In genomic region chr22:38012604-38013072, GRCh38 we compare ENCODE assay signal across 27 cellular contexts. TPM values are rescaled to one million over a fixed set of nuclear protein-coding genes. Genes with fewer than 3 reads are reported as not detected.
DNase-seq lines count a peak whose midpoint lies in the region; ATAC-seq and TF ChIP-seq lines count a peak whose summit lies in the region.
"Had no signal": no experiment of that assay in that cellular context is flagged by ENCODE, and none has a peak within 500 bp of the region (broad histone marks: within the 10 kb centered on the region; RNA-seq: fewer than 3 reads in every experiment).

No MANE protein-coding gene starts in this region.

- no peak overlapping the region for H3K9ac ChIP-seq in Karpas-422 (ENCODE audit: low read length)
- H3K9ac ChIP-seq: neural progenitor cell had no signal

- peak overlapping the region; percentile 3 for H3K27ac Mint-ChIP-seq in chondrocyte (ENCODE audit: unreplicated experiment)
- H3K27ac Mint-ChIP-seq: activated T-cell treated with anti-CD3 and anti-CD28 coated beads, Interleukin-2, amount 50 U/mL, for 72 hours; neural progenitor cell had no signal

- no peak overlapping the region for H3K4me2 ChIP-seq in Karpas-422 (ENCODE audit: low read depth, low read length, poor library complexity, severe bottlenecking)
- H3K4me2 ChIP-seq: neural progenitor cell had no signal

- peaks cover 13% of the 10 kb centered on the region for H3K4me1 Mint-ChIP-seq in chondrocyte (ENCODE audit: low read depth)

- H3K27me3 ChIP-seq in Karpas-422 (ENCODE audit: low read length), result no peaks in the 10 kb centered on the region
- H3K27me3 ChIP-seq: breast epithelium, esophagus squamous epithelium, neural progenitor cell, stomach, upper lobe of right lung had no signal

- ATAC-seq in HG03565 (IDR thresholded peaks at IDR 0.05; ENCODE audit: unreplicated experiment), result no peak
- ATAC-seq: activated naive CD4-positive, alpha-beta T cell treated with anti-CD3 and anti-CD28 coated beads, Interleukin-2, amount 50 U/mL, for 72 hours; activated T-cell treated with anti-CD3 and anti-CD28 coated beads, Interleukin-2, amount 50 U/mL, for 72 hours; psoas muscle; upper lobe of right lung had no signal

- H3K27ac ChIP-seq in temporal lobe (ENCODE audit: low read depth, low read length) (peak overlapping the region; percentile 80), Karpas-422 (ENCODE audit: low read length) (no peak overlapping the region)
- H3K27ac ChIP-seq: breast epithelium, esophagus squamous epithelium, HL-60, neural progenitor cell, psoas muscle, stomach, upper lobe of right lung had no signal

- no peaks in the 10 kb centered on the region for H3K4me1 ChIP-seq in Karpas-422 (ENCODE audit: low read length)

- H4K20me1 ChIP-seq in Karpas-422 (ENCODE audit: insufficient read depth, low read depth, low read length), result no peaks in the 10 kb centered on the region

- TF ChIP-seq CTCF in chondrocyte (IDR thresholded peaks at IDR 0.05), result no peak
- TF ChIP-seq CTCF in fibroblast of the aortic adventitia (IDR thresholded peaks at IDR 0.05; ENCODE audit: insufficient read depth, low read length), result no peak

- H3K9me3 Mint-ChIP-seq in chondrocyte (ENCODE audit: low read depth), result no peaks in the 10 kb centered on the region
- H3K9me3 Mint-ChIP-seq: activated naive CD4-positive, alpha-beta T cell treated with anti-CD3 and anti-CD28 coated beads, Interleukin-2, amount 50 U/mL, for 72 hours; activated T-cell treated with anti-CD3 and anti-CD28 coated beads, Interleukin-2, amount 50 U/mL, for 72 hours; immature natural killer cell had no signal

- no peaks in the 10 kb centered on the region for H3K36me3 Mint-ChIP-seq in chondrocyte (ENCODE audit: low read depth)
- H3K36me3 Mint-ChIP-seq: activated naive CD4-positive, alpha-beta T cell treated with anti-CD3 and anti-CD28 coated beads, Interleukin-2, amount 50 U/mL, for 72 hours; immature natural killer cell; neural progenitor cell had no signal

- no peaks in the 10 kb centered on the region for H3K9me3 ChIP-seq in Karpas-422 (ENCODE audit: low read length)
- H3K9me3 ChIP-seq: breast epithelium, esophagus squamous epithelium, psoas muscle, stomach, upper lobe of right lung had no signal

- no peaks in the 10 kb centered on the region for H3K79me2 ChIP-seq in Karpas-422 (ENCODE audit: low read length)

- peak; percentile 50 for DNase-seq in RKO (ENCODE audit: low spot score)
- DNase-seq in chondrocyte (ENCODE audit: low spot score), result no peak
- peak; percentile 13 for DNase-seq in fibroblast of the aortic adventitia (ENCODE audit: low read depth)
- no peak for DNase-seq in DMS53 (lab: John Stamatoyannopoulos, UW)
- no peak for DNase-seq in Karpas-422
- no peak for DNase-seq in activated effector memory CD4-positive, alpha-beta T cell treated with anti-CD3 and anti-CD28 coated beads, Interleukin-2, amount 50 U/mL, for 16 hours
- DNase-seq: activated T-cell treated with anti-CD3 and anti-CD28 coated beads, Interleukin-2, amount 50 U/mL, for 72 hours; esophagus squamous epithelium; immature natural killer cell; NCI-H187; NCI-H226; OCI-M1; psoas muscle; SHP77; small intestine; stimulated activated CD4-positive, alpha-beta T cell treated with anti-CD3 and anti-CD28 coated beads, Interleukin-4, amount 100 ng/mL, for 24 hours; stomach; upper lobe of right lung had no signal

- no peaks in the 10 kb centered on the region for H3K9me2 ChIP-seq in Karpas-422 (replicated peaks; ENCODE audit: insufficient read depth, low read length)

- no peak overlapping the region for H3K4me3 ChIP-seq in fibroblast of the aortic adventitia (ENCODE audit: low read depth, low read length)
- H3K4me3 ChIP-seq in Karpas-422 (ENCODE audit: low read length), result no peak overlapping the region
- H3K4me3 ChIP-seq: breast epithelium, esophagus squamous epithelium, neural progenitor cell, psoas muscle, stomach, upper lobe of right lung had no signal

- no peak overlapping the region for H2AFZ ChIP-seq in Karpas-422 (ENCODE audit: low read length)
- H2AFZ ChIP-seq: neural progenitor cell had no signal

- H3K27me3 Mint-ChIP-seq in chondrocyte (ENCODE audit: low read depth), result peaks cover 4% of the 10 kb centered on the region

- no peaks in the 10 kb centered on the region for H3K36me3 ChIP-seq in Karpas-422 (ENCODE audit: insufficient read depth, low read length)
- H3K36me3 ChIP-seq: breast epithelium, esophagus squamous epithelium, neural progenitor cell, stomach, upper lobe of right lung had no signal

- H3K4me3 Mint-ChIP-seq in chondrocyte (ENCODE audit: unreplicated experiment), result no peak overlapping the region
- H3K4me3 Mint-ChIP-seq: activated T-cell treated with anti-CD3 and anti-CD28 coated beads, Interleukin-2, amount 50 U/mL, for 72 hours; immature natural killer cell; neural progenitor cell had no signal

RNA-seq across cellular contexts. Expression of gene SOX10, which starts 28.3 kb away (rescaled TPM):
- total RNA-seq in chondrocyte (not detected in 3 replicates), fibroblast of the aortic adventitia (ENCODE audit: low replicate concordance) (not detected in 2 replicates), temporal lobe (5.2 TPM)
- not detected in 2 replicates for total RNA-seq in Karpas-422 (2014; rRNA removed; shearing (Covaris generic); ENCODE audit: low replicate concordance)
- total RNA-seq: activated naive CD4-positive, alpha-beta T cell treated with anti-CD3 and anti-CD28 coated beads, Interleukin-2, amount 50 U/mL, for 72 hours; activated T-cell treated with anti-CD3 and anti-CD28 coated beads, Interleukin-2, amount 50 U/mL, for 72 hours; Daoy; mononuclear cell; upper lobe of right lung had no signal

RNA-seq across cellular contexts. Expression of gene PICK1, which starts 44.6 kb away (rescaled TPM):
- total RNA-seq in chondrocyte (13.5 to 22.6 TPM (median 19.1 TPM) in 3 replicates), fibroblast of the aortic adventitia (ENCODE audit: low replicate concordance) (6.5 and 14.5 TPM in 2 replicates), temporal lobe (21.6 TPM)
- 11.0 and 29.2 TPM in 2 replicates for total RNA-seq in Karpas-422 (2014; rRNA removed; shearing (Covaris generic); ENCODE audit: low replicate concordance)

RNA-seq across cellular contexts. Expression of gene POLR2F, which starts 59.1 kb away (rescaled TPM):
- total RNA-seq in chondrocyte (63.0 to 72.6 TPM (median 67.5 TPM) in 3 replicates), fibroblast of the aortic adventitia (ENCODE audit: low replicate concordance) (18.3 and 112 TPM in 2 replicates), temporal lobe (53.4 TPM)
- 41.9 and 189 TPM in 2 replicates for total RNA-seq in Karpas-422 (2014; rRNA removed; shearing (Covaris generic); ENCODE audit: low replicate concordance)

RNA-seq across cellular contexts. Expression of gene C22orf23, which starts 59.2 kb away (rescaled TPM):
- total RNA-seq in chondrocyte (not detected in 3 replicates), fibroblast of the aortic adventitia (ENCODE audit: low replicate concordance) (0.54 TPM in 1 of 2 replicates, not detected in the other), temporal lobe (0.25 TPM)
- not detected in 2 replicates for total RNA-seq in Karpas-422 (2014; rRNA removed; shearing (Covaris generic); ENCODE audit: low replicate concordance)
- total RNA-seq: activated naive CD4-positive, alpha-beta T cell treated with anti-CD3 and anti-CD28 coated beads, Interleukin-2, amount 50 U/mL, for 72 hours; liver; mononuclear cell; stomach; upper lobe of right lung had no signal

Comparison
In these comparisons a context has a peak if more than half of its experiments do, and no peak if none do; other contexts are left out.
1. DNase-seq: peak in RKO (single experiment) and fibroblast of the aortic adventitia (single experiment); none in chondrocyte (single experiment), DMS53 (single experiment), Karpas-422 (single experiment) and activated effector memory CD4-positive, alpha-beta T cell treated with anti-CD3 and anti-CD28 coated beads, Interleukin-2, amount 50 U/mL, for 16 hours (single experiment).